In genomic region chr10:74827045-74827441, GRCh38 we compare ENCODE assay signal across 8 cellular contexts. TPM values are rescaled to one million over a fixed set of nuclear protein-coding genes. Genes with fewer than 3 reads are reported as not detected.
DNase-seq lines count a peak whose midpoint lies in the region; ATAC-seq and TF ChIP-seq lines count a peak whose summit lies in the region.

No MANE protein-coding gene starts in this region.

- peaks cover 0 to 4% (median 0%) of the 10 kb centered on the region in 3 donors for H3K27me3 Mint-ChIP-seq in CD14-positive monocyte (ENCODE audit: low read depth in 3 of 3)

- peak overlapping the region; percentile 73 for H3K4me3 ChIP-seq in astrocyte of the spinal cord (ENCODE audit: low read depth, low read length)
- H3K4me3 ChIP-seq in mononuclear cell (ENCODE audit: low read length) = peak overlapping the region; percentile 54

- peak overlapping the region; percentile 88 to 93 for H3K4me3 Mint-ChIP-seq in CD14-positive monocyte

- intact Hi-C loops in CD14-positive monocyte (cut with micrococcal nuclease) = loop anchor here (10.0 kb wide), 4 partner anchors 68 to 672 kb away; partner anchors contain the start of genes ADK (in 2 of the 2), AP3M1 (in 2 of the 2), COMTD1 (in 1 of the 2) and SAMD8 (in 1 of the 2)

- in situ Hi-C loops in astrocyte of the spinal cord (cut with HindIII; ENCODE audit: low sequenced_read_pairs) = no loop called here

- H3K9me3 ChIP-seq in mononuclear cell (ENCODE audit: low read depth, low read length) = no peaks in the 10 kb centered on the region

- H3K27ac Mint-ChIP-seq in CD14-positive monocyte = peak overlapping the region; percentile 84 to 99 (median 94)

- no peaks in the 10 kb centered on the region for H3K9me3 Mint-ChIP-seq in CD14-positive monocyte

- TF ChIP-seq CTCF in CD14-positive monocyte (IDR thresholded peaks at IDR 0.05) = no peak
- no peak for TF ChIP-seq CTCF in astrocyte of the spinal cord (IDR thresholded peaks at IDR 0.05; ENCODE audit: low read depth, low read length)

- no peaks in the 10 kb centered on the region for H3K27me3 ChIP-seq in mononuclear cell (ENCODE audit: insufficient read depth, low read length)

- peak; percentile 0 for ATAC-seq in HG02943 (IDR thresholded peaks at IDR 0.05; ENCODE audit: low read depth, unreplicated experiment)
- no peak for ATAC-seq in GM19395 (IDR thresholded peaks at IDR 0.05; ENCODE audit: unreplicated experiment)

- H3K4me1 ChIP-seq in mononuclear cell (ENCODE audit: insufficient read depth, low read length) = peaks cover 40% of the 10 kb centered on the region

- peaks cover 0 to 5% of the 10 kb centered on the region in 2 donors for H3K36me3 Mint-ChIP-seq in CD14-positive monocyte

- peaks cover 48% of the 10 kb centered on the region for H3K4me1 Mint-ChIP-seq in CD14-positive monocyte

- DNase-seq in CD14-positive monocyte (ENCODE audit: low spot score) (no peak), astrocyte of the spinal cord (ENCODE audit: low read depth, low spot score) (no peak), Kasumi-1 (lab: John Stamatoyannopoulos, UW) (no peak), SW 1271 (lab: John Stamatoyannopoulos, UW) (no peak)
- DNase-seq in activated CD8-positive, alpha-beta memory T cell treated with anti-CD3 and anti-CD28 coated beads, Interleukin-2, amount 50 U/mL, for 4 hours = no peak

RNA-seq across cellular contexts. Expression of gene KAT6B, which starts 0.6 kb away (rescaled TPM):
- 1 to 10 TPM; 3.3 to 6.2 TPM for polyA plus RNA-seq in CD14-positive monocyte
- 86.4 TPM for total RNA-seq in mononuclear cell
